Comparison of ENCODE assay signal across 15 cellular contexts in the genomic region with DNA sequence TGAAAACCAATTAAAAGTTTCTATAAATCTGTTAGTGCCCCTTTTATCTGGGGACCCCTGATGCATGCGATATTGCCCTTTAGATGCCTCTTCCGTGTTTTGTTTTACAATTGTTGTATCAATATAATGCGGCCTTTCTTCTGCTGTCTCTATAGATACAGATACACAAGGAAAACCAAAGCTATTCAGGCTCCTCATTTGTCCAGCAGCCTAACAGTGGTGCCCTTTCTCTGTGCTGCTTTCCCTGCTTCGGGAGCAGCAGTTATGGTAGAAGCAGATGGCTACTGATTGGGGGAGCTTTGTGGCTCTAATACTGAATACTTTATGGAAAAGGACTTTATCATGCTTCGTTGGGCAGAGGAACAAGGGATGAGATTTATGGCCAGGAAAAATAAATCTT. TPM values are rescaled to one million over a fixed set of nuclear protein-coding genes. Genes with fewer than 3 reads are reported as not detected.
DNase-seq lines count a peak whose midpoint lies in the region; ATAC-seq and TF ChIP-seq lines count a peak whose summit lies in the region.
"Had no signal": no experiment of that assay in that cellular context is flagged by ENCODE, and none has a peak within 500 bp of the region (broad histone marks: within the 10 kb centered on the region; RNA-seq: fewer than 3 reads in every experiment).

No MANE protein-coding gene starts in this region.

- H3K4me3 Mint-ChIP-seq in activated T-helper 17 cell treated with anti-CD3 and anti-CD28 coated beads, Interleukin-2, amount 50 U/mL, for 72 hours: peak overlapping the region; percentile 89
- no peak overlapping the region for H3K4me3 Mint-ChIP-seq in memory B cell

- H3K27me3 Mint-ChIP-seq in activated T-helper 17 cell treated with anti-CD3 and anti-CD28 coated beads, Interleukin-2, amount 50 U/mL, for 72 hours: no peaks in the 10 kb centered on the region
- H3K27me3 Mint-ChIP-seq in memory B cell: no peaks in the 10 kb centered on the region

- peaks cover 30% of the 10 kb centered on the region for H3K4me1 Mint-ChIP-seq in activated T-helper 17 cell treated with anti-CD3 and anti-CD28 coated beads, Interleukin-2, amount 50 U/mL, for 72 hours
- peaks cover 25% of the 10 kb centered on the region for H3K4me1 Mint-ChIP-seq in memory B cell

- DNase-seq in Ammon's horn (ENCODE audit: low spot score) (peak; percentile 83), GM13977 (ENCODE audit: low spot score) (peak; percentile 15), memory B cell (ENCODE audit: low spot score in 2 of 2) (no peak), EL (no peak), NCI-H748 treated with DMSO at 0.1 percent for 48 hours (lab: John Stamatoyannopoulos, UW) (no peak)
- DNase-seq: activated gamma-delta T cell treated with Interleukin-2 at 50 U/mL for 16 hours; DMS153; NCI-H1417 treated with DMSO at 0.1 percent for 48 hours; NCI-H2227 treated with DMSO at 0.1 percent for 48 hours; psoas muscle; stimulated activated CD4-positive, alpha-beta T cell treated with anti-CD3 and anti-CD28 coated beads, Interleukin-12 subunit alpha, Interleukin-12 subunit beta, amount 100 ng/mL, for 4 hours had no signal

- TF ChIP-seq CTCF in GM13977 (IDR thresholded peaks at IDR 0.05; ENCODE audit: extremely low read depth, insufficient read depth, missing control alignments): no peak

- H3K36me3 Mint-ChIP-seq in activated T-helper 17 cell treated with anti-CD3 and anti-CD28 coated beads, Interleukin-2, amount 50 U/mL, for 72 hours (ENCODE audit: low read depth): peaks cover 14% of the 10 kb centered on the region
- H3K36me3 Mint-ChIP-seq in memory B cell: peaks cover 5% of the 10 kb centered on the region

- no peak for ATAC-seq in activated T-helper 17 cell treated with anti-CD3 and anti-CD28 coated beads, Interleukin-2, amount 50 U/mL, for 72 hours (replicated peaks)
- no peak for ATAC-seq in memory B cell (ENCODE audit: low read depth)
- no peak for ATAC-seq in HG02852 (IDR thresholded peaks at IDR 0.05; ENCODE audit: unreplicated experiment)
- no peak for ATAC-seq in GM21576 (IDR thresholded peaks at IDR 0.05; ENCODE audit: unreplicated experiment)
- ATAC-seq: esophagus mucosa, psoas muscle had no signal

- H3K9me3 Mint-ChIP-seq in activated T-helper 17 cell treated with anti-CD3 and anti-CD28 coated beads, Interleukin-2, amount 50 U/mL, for 72 hours: no peaks in the 10 kb centered on the region
- no peaks in the 10 kb centered on the region for H3K9me3 Mint-ChIP-seq in memory B cell

- H3K27ac Mint-ChIP-seq in activated T-helper 17 cell treated with anti-CD3 and anti-CD28 coated beads, Interleukin-2, amount 50 U/mL, for 72 hours: no peak overlapping the region
- H3K27ac Mint-ChIP-seq in memory B cell: peak overlapping the region; percentile 99

- in situ Hi-C loops in GM13977 (cut with MboI; ENCODE audit: low pct_unique_long_range_greater_than_20kb, low sequenced_read_pairs, unreplicated experiment): loop anchor here (25.0 kb wide), 1 partner anchor 274 kb away; no protein-coding TSS in a partner anchor

RNA-seq across cellular contexts. Expression of a gene that starts 10.6 kb away (rescaled TPM):
- 1 to 10 TPM; 7.8 to 8.1 TPM for total RNA-seq in activated T-helper 17 cell treated with anti-CD3 and anti-CD28 coated beads, Interleukin-2, amount 50 U/mL, for 72 hours

Comparison
In these comparisons a context has a peak if more than half of its experiments do, and no peak if none do; other contexts are left out.
1. DNase-seq: peak in Ammon's horn (single experiment) and GM13977 (single experiment); none in memory B cell (0 of 2), EL (single experiment) and NCI-H748 treated with DMSO at 0.1 percent for 48 hours (single experiment).